1 cellular context compared by ENCODE assay signal in the genomic region with DNA sequence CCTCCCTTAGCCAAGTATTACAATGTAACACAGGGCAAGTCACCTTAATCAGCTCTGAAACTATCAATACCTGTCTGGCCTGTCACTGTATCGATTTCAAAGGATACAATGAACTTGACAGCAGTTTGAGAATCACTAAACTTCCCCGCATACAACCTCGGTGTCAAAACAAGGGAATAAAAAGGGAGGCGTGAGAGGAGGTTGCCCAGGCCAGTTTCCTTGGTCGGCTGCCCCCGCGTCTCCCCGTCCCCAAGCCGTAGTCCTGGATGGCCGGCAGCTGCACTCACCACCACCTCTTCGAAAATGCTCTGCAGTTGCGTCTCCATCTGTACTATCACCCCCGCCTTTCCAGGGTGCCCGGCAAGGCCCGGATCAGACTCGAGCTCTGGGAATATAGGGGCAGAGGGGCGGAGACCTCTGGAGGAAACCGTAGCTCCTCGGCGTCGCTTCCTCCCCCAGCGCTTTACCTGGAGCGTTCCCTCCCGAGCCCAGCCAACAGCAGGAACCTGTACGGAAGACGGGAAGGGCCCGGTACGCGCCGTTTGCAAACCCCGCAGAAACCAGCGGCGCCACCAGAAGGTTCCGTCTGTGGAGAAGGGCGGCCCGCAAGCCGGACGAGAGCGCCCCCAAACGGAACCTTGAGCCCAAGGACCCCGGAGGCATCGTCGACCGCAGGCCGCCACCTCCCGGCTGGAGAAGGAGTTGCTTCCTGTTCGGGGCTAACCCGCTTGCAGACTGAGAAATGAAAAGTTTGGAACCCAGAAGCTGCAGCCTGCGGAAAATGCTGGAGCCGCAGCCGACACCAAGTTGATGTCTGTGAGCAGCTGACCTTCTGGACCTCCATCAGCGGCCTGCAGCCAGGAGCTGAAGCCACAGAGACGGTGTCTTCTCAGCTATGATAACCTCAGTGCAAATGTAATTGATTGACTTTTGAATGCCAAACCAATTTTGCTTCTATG.
TF ChIP-seq lines count a peak whose summit lies in the region.

A gene with protein sequence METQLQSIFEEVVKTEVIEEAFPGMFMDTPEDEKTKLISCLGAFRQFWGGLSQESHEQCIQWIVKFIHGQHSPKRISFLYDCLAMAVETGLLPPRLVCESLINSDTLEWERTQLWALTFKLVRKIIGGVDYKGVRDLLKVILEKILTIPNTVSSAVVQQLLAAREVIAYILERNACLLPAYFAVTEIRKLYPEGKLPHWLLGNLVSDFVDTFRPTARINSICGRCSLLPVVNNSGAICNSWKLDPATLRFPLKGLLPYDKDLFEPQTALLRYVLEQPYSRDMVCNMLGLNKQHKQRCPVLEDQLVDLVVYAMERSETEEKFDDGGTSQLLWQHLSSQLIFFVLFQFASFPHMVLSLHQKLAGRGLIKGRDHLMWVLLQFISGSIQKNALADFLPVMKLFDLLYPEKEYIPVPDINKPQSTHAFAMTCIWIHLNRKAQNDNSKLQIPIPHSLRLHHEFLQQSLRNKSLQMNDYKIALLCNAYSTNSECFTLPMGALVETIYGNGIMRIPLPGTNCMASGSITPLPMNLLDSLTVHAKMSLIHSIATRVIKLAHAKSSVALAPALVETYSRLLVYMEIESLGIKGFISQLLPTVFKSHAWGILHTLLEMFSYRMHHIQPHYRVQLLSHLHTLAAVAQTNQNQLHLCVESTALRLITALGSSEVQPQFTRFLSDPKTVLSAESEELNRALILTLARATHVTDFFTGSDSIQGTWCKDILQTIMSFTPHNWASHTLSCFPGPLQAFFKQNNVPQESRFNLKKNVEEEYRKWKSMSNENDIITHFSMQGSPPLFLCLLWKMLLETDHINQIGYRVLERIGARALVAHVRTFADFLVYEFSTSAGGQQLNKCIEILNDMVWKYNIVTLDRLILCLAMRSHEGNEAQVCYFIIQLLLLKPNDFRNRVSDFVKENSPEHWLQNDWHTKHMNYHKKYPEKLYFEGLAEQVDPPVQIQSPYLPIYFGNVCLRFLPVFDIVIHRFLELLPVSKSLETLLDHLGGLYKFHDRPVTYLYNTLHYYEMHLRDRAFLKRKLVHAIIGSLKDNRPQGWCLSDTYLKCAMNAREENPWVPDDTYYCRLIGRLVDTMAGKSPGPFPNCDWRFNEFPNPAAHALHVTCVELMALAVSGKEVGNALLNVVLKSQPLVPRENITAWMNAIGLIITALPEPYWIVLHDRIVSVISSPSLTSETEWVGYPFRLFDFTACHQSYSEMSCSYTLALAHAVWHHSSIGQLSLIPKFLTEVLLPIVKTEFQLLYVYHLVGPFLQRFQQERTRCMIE (N-terminal part only) (minus strand): TSS at position 519 of the 959 bp plus-strand sequence. CDS start 193 bp downstream, at position 326.

TF ChIP-seq in HEK293, 187 proteins besides CTCF, POLR2A, EP300 and RAD21 (continued from another document and continues in another):
- peak; percentile 95 for TF ChIP-seq ZNF518A (tag by site-specific recombination; conservative IDR thresholded peaks at IDR 0.05; ENCODE audit: low read depth)
- no peak; the same call in 1 of the 2 replicates for TF ChIP-seq GLI2 (tag by site-specific recombination; IDR thresholded peaks at IDR 0.05; ENCODE audit: borderline replicate concordance, low read depth)
- TF ChIP-seq, protein P1, sequence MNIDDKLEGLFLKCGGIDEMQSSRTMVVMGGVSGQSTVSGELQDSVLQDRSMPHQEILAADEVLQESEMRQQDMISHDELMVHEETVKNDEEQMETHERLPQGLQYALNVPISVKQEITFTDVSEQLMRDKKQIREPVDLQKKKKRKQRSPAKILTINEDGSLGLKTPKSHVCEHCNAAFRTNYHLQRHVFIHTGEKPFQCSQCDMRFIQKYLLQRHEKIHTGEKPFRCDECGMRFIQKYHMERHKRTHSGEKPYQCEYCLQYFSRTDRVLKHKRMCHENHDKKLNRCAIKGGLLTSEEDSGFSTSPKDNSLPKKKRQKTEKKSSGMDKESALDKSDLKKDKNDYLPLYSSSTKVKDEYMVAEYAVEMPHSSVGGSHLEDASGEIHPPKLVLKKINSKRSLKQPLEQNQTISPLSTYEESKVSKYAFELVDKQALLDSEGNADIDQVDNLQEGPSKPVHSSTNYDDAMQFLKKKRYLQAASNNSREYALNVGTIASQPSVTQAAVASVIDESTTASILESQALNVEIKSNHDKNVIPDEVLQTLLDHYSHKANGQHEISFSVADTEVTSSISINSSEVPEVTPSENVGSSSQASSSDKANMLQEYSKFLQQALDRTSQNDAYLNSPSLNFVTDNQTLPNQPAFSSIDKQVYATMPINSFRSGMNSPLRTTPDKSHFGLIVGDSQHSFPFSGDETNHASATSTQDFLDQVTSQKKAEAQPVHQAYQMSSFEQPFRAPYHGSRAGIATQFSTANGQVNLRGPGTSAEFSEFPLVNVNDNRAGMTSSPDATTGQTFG (tag by site-specific recombination; IDR thresholded peaks at IDR 0.05; ENCODE audit: borderline replicate concordance) = peak; percentile 85; the same call in 1 of the 2 replicates
- peak; percentile 81 for TF ChIP-seq SP3 (tag by site-specific recombination; IDR thresholded peaks at IDR 0.05)
- TF ChIP-seq ZSCAN23 (tag by site-specific recombination; IDR thresholded peaks at IDR 0.05) = peak; percentile 96
- TF ChIP-seq ZNF677 (tag by site-specific recombination; IDR thresholded peaks at IDR 0.05) = 0 out of 2 replicates have a peak, but pooled peaks have one; percentile 16
- no peak for TF ChIP-seq ELK4 (IDR thresholded peaks at IDR 0.05; ENCODE audit: borderline replicate concordance, low read depth, low read length)
- TF ChIP-seq REPIN1 (tag by site-specific recombination; IDR thresholded peaks at IDR 0.05; ENCODE audit: low read depth) = peak; percentile 99
- TF ChIP-seq ZNF837 (tag by site-specific recombination; IDR thresholded peaks at IDR 0.05) = no peak
- no peak for TF ChIP-seq ZNF274 (IDR thresholded peaks at IDR 0.05; ENCODE audit: low read length)
- TF ChIP-seq ZNF274 (tag by site-specific recombination; IDR thresholded peaks at IDR 0.05; ENCODE audit: borderline replicate concordance) = no peak
- TF ChIP-seq ZNF791 (tag by site-specific recombination; IDR thresholded peaks at IDR 0.05) = no peak
- TF ChIP-seq, protein P2, sequence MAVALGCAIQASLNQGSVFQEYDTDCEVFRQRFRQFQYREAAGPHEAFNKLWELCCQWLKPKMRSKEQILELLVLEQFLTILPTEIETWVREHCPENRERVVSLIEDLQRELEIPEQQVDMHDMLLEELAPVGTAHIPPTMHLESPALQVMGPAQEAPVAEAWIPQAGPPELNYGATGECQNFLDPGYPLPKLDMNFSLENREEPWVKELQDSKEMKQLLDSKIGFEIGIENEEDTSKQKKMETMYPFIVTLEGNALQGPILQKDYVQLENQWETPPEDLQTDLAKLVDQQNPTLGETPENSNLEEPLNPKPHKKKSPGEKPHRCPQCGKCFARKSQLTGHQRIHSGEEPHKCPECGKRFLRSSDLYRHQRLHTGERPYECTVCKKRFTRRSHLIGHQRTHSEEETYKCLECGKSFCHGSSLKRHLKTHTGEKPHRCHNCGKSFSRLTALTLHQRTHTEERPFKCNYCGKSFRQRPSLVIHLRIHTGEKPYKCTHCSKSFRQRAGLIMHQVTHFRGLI (tag by site-specific recombination; IDR thresholded peaks at IDR 0.05) = peak; percentile 87
- TF ChIP-seq ZNF514 (tag by site-specific recombination; IDR thresholded peaks at IDR 0.05) = no peak
- no peak for TF ChIP-seq ZNF354C (tag by site-specific recombination; IDR thresholded peaks at IDR 0.05; ENCODE audit: borderline replicate concordance, low read depth)
- peak; percentile 91 for TF ChIP-seq ZNF184 (tag by site-specific recombination; IDR thresholded peaks at IDR 0.05)
- no peak; the same call in 1 of the 2 replicates for TF ChIP-seq HOXD13 (CRISPR knock-in tag; IDR thresholded peaks at IDR 0.05; ENCODE audit: borderline replicate concordance)
- TF ChIP-seq OSR2 (tag by site-specific recombination; IDR thresholded peaks at IDR 0.05) = no peak
- TF ChIP-seq ZNF585B (tag by site-specific recombination; IDR thresholded peaks at IDR 0.05) = no peak
- no peak for TF ChIP-seq ZNF211 (tag by site-specific recombination; IDR thresholded peaks at IDR 0.05; ENCODE audit: low read depth)
- TF ChIP-seq, protein P3, sequence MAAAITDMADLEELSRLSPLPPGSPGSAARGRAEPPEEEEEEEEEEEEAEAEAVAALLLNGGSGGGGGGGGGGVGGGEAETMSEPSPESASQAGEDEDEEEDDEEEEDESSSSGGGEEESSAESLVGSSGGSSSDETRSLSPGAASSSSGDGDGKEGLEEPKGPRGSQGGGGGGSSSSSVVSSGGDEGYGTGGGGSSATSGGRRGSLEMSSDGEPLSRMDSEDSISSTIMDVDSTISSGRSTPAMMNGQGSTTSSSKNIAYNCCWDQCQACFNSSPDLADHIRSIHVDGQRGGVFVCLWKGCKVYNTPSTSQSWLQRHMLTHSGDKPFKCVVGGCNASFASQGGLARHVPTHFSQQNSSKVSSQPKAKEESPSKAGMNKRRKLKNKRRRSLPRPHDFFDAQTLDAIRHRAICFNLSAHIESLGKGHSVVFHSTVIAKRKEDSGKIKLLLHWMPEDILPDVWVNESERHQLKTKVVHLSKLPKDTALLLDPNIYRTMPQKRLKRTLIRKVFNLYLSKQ (tag by site-specific recombination; IDR thresholded peaks at IDR 0.05; ENCODE audit: borderline replicate concordance) = 0 out of 2 replicates have a peak, but pooled peaks have one; percentile 46
- TF ChIP-seq ZNF37A (tag by site-specific recombination; IDR thresholded peaks at IDR 0.05) = 0 out of 2 replicates have a peak, but pooled peaks have one; percentile 10
- TF ChIP-seq ZNF785 (tag by site-specific recombination; IDR thresholded peaks at IDR 0.05) = peak; percentile 94
- TF ChIP-seq TRIM28 (IDR thresholded peaks at IDR 0.05; ENCODE audit: borderline replicate concordance, low read length) = peak; percentile 96
- TF ChIP-seq ZFP37 (tag by site-specific recombination; IDR thresholded peaks at IDR 0.05) = peak; percentile 100
- TF ChIP-seq PATZ1 (tag by site-specific recombination; IDR thresholded peaks at IDR 0.05) = peak; percentile 89
- peak; percentile 49; the same call in 1 of the 2 replicates for TF ChIP-seq ZNF513 (tag by site-specific recombination; IDR thresholded peaks at IDR 0.05)
- TF ChIP-seq ZNF560 (tag by site-specific recombination; IDR thresholded peaks at IDR 0.05; ENCODE audit: borderline replicate concordance) = no peak
- no peak for TF ChIP-seq ZNF138 (tag by site-specific recombination; IDR thresholded peaks at IDR 0.05; ENCODE audit: borderline replicate concordance)
- TF ChIP-seq ZNF10 (tag by site-specific recombination; IDR thresholded peaks at IDR 0.05) = peak; percentile 48; the same call in 1 of the 2 replicates
